ENCODE assay signal across 12 cellular contexts in the genomic region with DNA sequence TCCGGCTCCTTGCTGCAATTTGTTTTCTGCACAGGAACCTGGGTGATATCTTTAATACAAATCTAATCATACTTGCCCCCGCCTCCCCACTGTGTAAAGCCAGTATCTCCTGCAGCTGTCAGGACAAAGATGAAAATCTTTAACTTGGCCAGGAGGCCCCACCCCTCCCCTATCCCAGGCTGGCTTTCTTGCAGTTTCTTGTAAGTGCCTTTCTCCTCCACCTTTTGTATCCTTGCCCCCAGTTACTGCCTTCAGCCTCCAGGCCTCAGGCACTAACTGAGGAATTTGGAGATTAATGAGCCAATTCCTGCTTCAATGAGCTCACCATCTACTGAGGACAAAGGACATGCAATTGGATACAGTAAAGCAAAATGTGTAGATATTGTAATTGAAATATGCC. TPM values are rescaled to one million over a fixed set of nuclear protein-coding genes. Genes with fewer than 3 reads are reported as not detected.
DNase-seq lines count a peak whose midpoint lies in the region; ATAC-seq and TF ChIP-seq lines count a peak whose summit lies in the region.
"Had no signal": no experiment of that assay in that cellular context is flagged by ENCODE, and none has a peak within 500 bp of the region (broad histone marks: within the 10 kb centered on the region; RNA-seq: fewer than 3 reads in every experiment).

No MANE protein-coding gene starts in this region.

- ATAC-seq in HG03439 (IDR thresholded peaks at IDR 0.05; ENCODE audit: unreplicated experiment) (no peak), GM21619 (IDR thresholded peaks at IDR 0.05; ENCODE audit: unreplicated experiment) (no peak)

- no peaks in the 10 kb centered on the region for H3K27me3 Mint-ChIP-seq in activated naive CD4-positive, alpha-beta T cell treated with anti-CD3 and anti-CD28 coated beads, Interleukin-2, amount 50 U/mL, for 24 hours
- no peaks in the 10 kb centered on the region for H3K27me3 Mint-ChIP-seq in T-helper 2 cell treated with Interferon-gamma antibody and Interleukin-4, amounts not matched to agents 5 μg/mL and 100 μg/mL, for 36 hours (ENCODE audit: low read depth)
- H3K27me3 Mint-ChIP-seq in type B pancreatic cell: no peaks in the 10 kb centered on the region

- peak overlapping the region; percentile 76 for H3K4me3 Mint-ChIP-seq in activated naive CD4-positive, alpha-beta T cell treated with anti-CD3 and anti-CD28 coated beads, Interleukin-2, amount 50 U/mL, for 24 hours
- peak overlapping the region; percentile 72 for H3K4me3 Mint-ChIP-seq in T-helper 2 cell treated with Interferon-gamma antibody and Interleukin-4, amounts not matched to agents 5 μg/mL and 100 μg/mL, for 36 hours
- H3K4me3 Mint-ChIP-seq in type B pancreatic cell: peak overlapping the region; percentile 55

- H3K4me1 Mint-ChIP-seq in activated naive CD4-positive, alpha-beta T cell treated with anti-CD3 and anti-CD28 coated beads, Interleukin-2, amount 50 U/mL, for 24 hours: peaks cover 82% of the 10 kb centered on the region
- H3K4me1 Mint-ChIP-seq in T-helper 2 cell treated with Interferon-gamma antibody and Interleukin-4, amounts not matched to agents 5 μg/mL and 100 μg/mL, for 36 hours (ENCODE audit: low read depth): peaks cover 55% of the 10 kb centered on the region
- H3K4me1 Mint-ChIP-seq in type B pancreatic cell (ENCODE audit: unreplicated experiment): peaks cover 42% of the 10 kb centered on the region

- no peak for TF ChIP-seq CTCF in type B pancreatic cell (conservative IDR thresholded peaks at IDR 0.05)

- peaks cover 18% of the 10 kb centered on the region for H3K36me3 Mint-ChIP-seq in activated naive CD4-positive, alpha-beta T cell treated with anti-CD3 and anti-CD28 coated beads, Interleukin-2, amount 50 U/mL, for 24 hours
- H3K36me3 Mint-ChIP-seq in T-helper 2 cell treated with Interferon-gamma antibody and Interleukin-4, amounts not matched to agents 5 μg/mL and 100 μg/mL, for 36 hours (ENCODE audit: low read depth): peaks cover 30% of the 10 kb centered on the region
- no peaks in the 10 kb centered on the region for H3K36me3 Mint-ChIP-seq in type B pancreatic cell
- H3K36me3 Mint-ChIP-seq: CD14-positive monocyte had no signal

- H3K9me3 Mint-ChIP-seq in activated naive CD4-positive, alpha-beta T cell treated with anti-CD3 and anti-CD28 coated beads, Interleukin-2, amount 50 U/mL, for 24 hours: no peaks in the 10 kb centered on the region
- H3K9me3 Mint-ChIP-seq in T-helper 2 cell treated with Interferon-gamma antibody and Interleukin-4, amounts not matched to agents 5 μg/mL and 100 μg/mL, for 36 hours: no peaks in the 10 kb centered on the region
- H3K9me3 Mint-ChIP-seq in type B pancreatic cell: no peaks in the 10 kb centered on the region
- H3K9me3 Mint-ChIP-seq: CD14-positive monocyte had no signal

- no peak for DNase-seq in activated naive CD4-positive, alpha-beta T cell (lab: John Stamatoyannopoulos, UW)
- no peak for DNase-seq in T-helper 2 cell treated with Interferon-gamma antibody and Interleukin-4, amounts not matched to agents 5 μg/mL and 100 μg/mL, for 36 hours (ENCODE audit: low spot score)
- DNase-seq in iPS-NIHi11 (ENCODE audit: low spot score): peak; percentile 42
- DNase-seq in type B pancreatic cell (ENCODE audit: extremely low spot score, unreplicated experiment): no peak
- DNase-seq in SW 1271 (lab: John Stamatoyannopoulos, UW): no peak
- DNase-seq: NCI-H2107, T1000 had no signal

- peak overlapping the region; percentile 89 for H3K27ac Mint-ChIP-seq in activated naive CD4-positive, alpha-beta T cell treated with anti-CD3 and anti-CD28 coated beads, Interleukin-2, amount 50 U/mL, for 24 hours
- H3K27ac Mint-ChIP-seq in T-helper 2 cell treated with Interferon-gamma antibody and Interleukin-4, amounts not matched to agents 5 μg/mL and 100 μg/mL, for 36 hours: no peak overlapping the region
- peak overlapping the region; percentile 65 for H3K27ac Mint-ChIP-seq in type B pancreatic cell

RNA-seq across cellular contexts. Expression of gene GCSAM, which starts 6.5 kb away (rescaled TPM):
- total RNA-seq in type B pancreatic cell (ENCODE audit: low replicate concordance): not detected in 2 replicates
- total RNA-seq: cardiac muscle cell had no signal

RNA-seq across cellular contexts. Expression of gene C3orf52, which starts 40.3 kb away (rescaled TPM):
- 8.4 and 11.9 TPM in 2 replicates for total RNA-seq in type B pancreatic cell (ENCODE audit: low replicate concordance)
